ENCODE assay signal across 32 cellular contexts in genomic region chr16:7185179-7185578, GRCh38.
DNase-seq lines count a peak whose midpoint lies in the region; ATAC-seq, FAIRE-seq and TF ChIP-seq lines count a peak whose summit lies in the region.
"Had no signal": no experiment of that assay in that cellular context is flagged by ENCODE, and none has a peak within 500 bp of the region (broad histone marks: within the 10 kb centered on the region; RNA-seq: fewer than 3 reads in every experiment).

No MANE protein-coding gene starts in this region.

- WGBS in mesodermal cell (ENCODE audit: insufficient coverage in 2 of 2), 2 experiments = 64 to 80% methylated on average over 2 of the region's 3 CpGs

- H3K27ac ChIP-seq in mesodermal cell (ENCODE audit: low read depth, low read length, severe bottlenecking) (peak overlapping the region; percentile 47), neural cell (ENCODE audit: low read length) (peak overlapping the region; percentile 10)
- H3K27ac ChIP-seq: 22Rv1; A549; BLaER1; BLaER1 treated with 17β-estradiol and CSF1 and Interleukin-3, amounts not matched to agents 10 nM and 100 nM; C4-2B had no signal

- no peaks in the 10 kb centered on the region for H3K27me3 ChIP-seq in neural cell (ENCODE audit: insufficient read depth, low read depth, low read length)
- H3K27me3 ChIP-seq: BE2C; BLaER1; BLaER1 treated with 17β-estradiol and CSF1 and Interleukin-3, amounts not matched to agents 10 nM and 100 nM had no signal

- peaks cover 23% of the 10 kb centered on the region for H3K4me1 ChIP-seq in mesodermal cell (ENCODE audit: control insufficient read depth, insufficient read depth, low read length, poor library complexity, severe bottlenecking)
- H3K4me1 ChIP-seq: A549; BE2C; BLaER1; BLaER1 treated with 17β-estradiol and CSF1 and Interleukin-3, amounts not matched to agents 10 nM and 100 nM had no signal

- no peak for TF ChIP-seq CTCF in neural cell (IDR thresholded peaks at IDR 0.05; ENCODE audit: poor library complexity, severe bottlenecking)

- H3K9me3 ChIP-seq in mesodermal cell (ENCODE audit: control insufficient read depth, low read length) = no peaks in the 10 kb centered on the region
- H3K9me3 ChIP-seq in neural cell (ENCODE audit: low read length) = no peaks in the 10 kb centered on the region
- H3K9me3 ChIP-seq: A549; BE2C; BLaER1; BLaER1 treated with 17β-estradiol and CSF1 and Interleukin-3, amounts not matched to agents 10 nM and 100 nM; Caco-2 had no signal

- no peaks in the 10 kb centered on the region for H3F3A ChIP-seq in neural cell (ENCODE audit: insufficient read depth, low read length, poor library complexity, severe bottlenecking)

- TF ChIP-seq RAD21 in neural cell (conservative IDR thresholded peaks at IDR 0.05) = no peak

- H3K9ac ChIP-seq in neural cell (ENCODE audit: low read length) = no peak overlapping the region
- H3K9ac ChIP-seq: BLaER1; BLaER1 treated with 17β-estradiol and CSF1 and Interleukin-3, amounts not matched to agents 10 nM and 100 nM had no signal

- H2AFZ ChIP-seq in neural cell (ENCODE audit: low read depth, low read length) = no peak overlapping the region

- no peak overlapping the region for H3K4me3 ChIP-seq in mesodermal cell (ENCODE audit: extremely low read depth, insufficient read depth, low read length, poor library complexity, severe bottlenecking)
- peak overlapping the region; percentile 11 for H3K4me3 ChIP-seq in neural cell (ENCODE audit: low read length)
- H3K4me3 ChIP-seq: A549; BLaER1; BLaER1 treated with 17β-estradiol and CSF1 and Interleukin-3, amounts not matched to agents 10 nM and 100 nM had no signal

- intact Hi-C loops in left colon (cut with DNase I, micrococcal nuclease) = no loop called here

- H4K20me1 ChIP-seq in neural cell (ENCODE audit: insufficient read depth) = no peaks in the 10 kb centered on the region
- H4K20me1 ChIP-seq: BLaER1; BLaER1 treated with 17β-estradiol and CSF1 and Interleukin-3, amounts not matched to agents 10 nM and 100 nM had no signal

- FAIRE-seq in urothelium cell line (lab: Jason Lieb, UNC) = peak; percentile 63
- FAIRE-seq: A204.1, A549, D721Med had no signal

- H3K9me2 ChIP-seq in neural cell (ENCODE audit: insufficient read depth, low read length) = no peaks in the 10 kb centered on the region

- no peaks in the 10 kb centered on the region for H3K36me3 ChIP-seq in mesodermal cell (ENCODE audit: control insufficient read depth, insufficient read depth, low read length)
- no peaks in the 10 kb centered on the region for H3K36me3 ChIP-seq in neural cell (ENCODE audit: insufficient read depth, low read length)
- H3K36me3 ChIP-seq: BE2C; BLaER1; BLaER1 treated with 17β-estradiol and CSF1 and Interleukin-3, amounts not matched to agents 10 nM and 100 nM had no signal

- H3K79me2 ChIP-seq in neural cell (replicated peaks; ENCODE audit: insufficient read depth, low read length) = no peaks in the 10 kb centered on the region

- no peak overlapping the region for H3K4me2 ChIP-seq in neural cell (ENCODE audit: low read length)
- H3K4me2 ChIP-seq: A549; BLaER1; BLaER1 treated with 17β-estradiol and CSF1 and Interleukin-3, amounts not matched to agents 10 nM and 100 nM had no signal

- no peak for DNase-seq in urothelium cell line (ENCODE audit: low spot score)
- DNase-seq in germinal center (ENCODE audit: low spot score) = no peak
- DNase-seq in NCI-H1694 (lab: John Stamatoyannopoulos, UW) = no peak
- DNase-seq in left colon = no peak
- DNase-seq: 8988T; AML-193; BE2C; C1 segment of cervical spinal cord; Calu3; CD4-positive, alpha-beta memory T cell; CD4-positive, alpha-beta T cell; CD4-positive, CD25-positive, alpha-beta regulatory T cell; CD8-positive, alpha-beta memory T cell; CD8-positive, alpha-beta T cell; COR-L47; DMS 273 treated with DMSO at 0.1 percent for 48 hours; DMS153; DMS53; DMS79; DMS79 treated with DMSO at 0.1 percent for 48 hours; DND-41; EL had no signal

- peak; percentile 68 for TF ChIP-seq EP300 in neural cell (conservative IDR thresholded peaks at IDR 0.05; ENCODE audit: poor library complexity, severe bottlenecking)

- ATAC-seq in left colon = no peak
- ATAC-seq: A549; CD8-positive, alpha-beta T cell had no signal

TF ChIP-seq in neural cell, 6 proteins besides CTCF, POLR2A, EP300 and RAD21:
- TF ChIP-seq POLR2AphosphoS5 (IDR thresholded peaks at IDR 0.05) (peak; percentile 65), TAF1 (IDR thresholded peaks at IDR 0.05; ENCODE audit: low read depth) (no peak)
